Comparison of ENCODE assay signal across 8 cellular contexts in the genomic region with DNA sequence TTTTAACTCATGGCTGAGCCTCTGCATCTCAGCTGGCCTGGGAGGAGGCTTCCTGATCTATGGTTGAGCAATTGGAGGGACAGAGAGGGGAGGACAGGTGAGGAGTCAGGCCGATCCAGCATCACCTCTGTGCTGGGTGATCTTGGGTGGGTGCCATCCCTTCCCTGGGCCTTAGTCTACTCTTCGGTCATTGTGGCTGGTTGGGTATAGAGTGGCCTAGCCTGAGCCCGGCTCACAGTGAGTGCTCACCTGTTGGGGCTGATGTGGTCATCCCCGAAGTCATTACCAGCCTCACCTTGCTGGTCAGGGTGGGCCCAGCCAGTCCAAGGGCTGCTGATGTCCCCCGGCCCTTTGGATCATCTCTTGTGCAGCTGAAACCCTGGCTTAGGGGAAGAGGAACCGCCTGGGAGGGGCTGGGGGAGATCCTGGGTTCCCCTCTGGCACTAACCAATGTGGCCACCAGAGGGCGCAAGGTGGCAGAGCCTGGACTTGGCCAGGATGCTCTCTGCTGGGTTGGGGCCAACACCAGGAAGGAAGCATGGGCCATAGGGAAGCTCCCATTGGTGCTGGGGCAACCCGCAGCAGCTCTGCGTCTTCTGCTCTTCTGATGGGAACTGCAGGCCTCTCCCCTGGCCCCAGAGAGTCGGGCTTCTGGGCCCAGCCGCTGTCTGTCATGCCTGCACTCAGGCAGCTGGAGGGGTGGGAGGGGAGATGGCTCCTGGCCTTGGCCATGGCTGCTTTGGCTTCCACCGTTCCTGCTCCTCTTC. TPM values are rescaled to one million over a fixed set of nuclear protein-coding genes. Genes with fewer than 3 reads are reported as not detected.
A peak's percentile ranks its signal among the peaks of the same experiment; 100 is the strongest.
DNase-seq lines count a peak whose midpoint lies in the region; ATAC-seq and TF ChIP-seq lines count a peak whose summit lies in the region.

No MANE protein-coding gene starts in this region.

- no peaks in the 10 kb centered on the region for H4K20me1 ChIP-seq in neural progenitor cell (ENCODE audit: low read depth)

- H3K27me3 ChIP-seq in RWPE2 (ENCODE audit: insufficient read depth, poor library complexity, severe bottlenecking) (no peaks in the 10 kb centered on the region), neural progenitor cell (peaks cover 9% of the 10 kb centered on the region)

- H3K27ac Mint-ChIP-seq in neural progenitor cell = no peak overlapping the region

- H3F3A ChIP-seq in neural progenitor cell (ENCODE audit: low read depth) = no peaks in the 10 kb centered on the region

- no peaks in the 10 kb centered on the region for H3K9me3 Mint-ChIP-seq in neural progenitor cell

- no peak overlapping the region for H3K9ac ChIP-seq in neural progenitor cell

- no peak overlapping the region for H3K4me2 ChIP-seq in neural progenitor cell

- H3K9me3 ChIP-seq in RWPE2 (ENCODE audit: severe bottlenecking) = no peaks in the 10 kb centered on the region
- H3K9me3 ChIP-seq in neural progenitor cell (ENCODE audit: low read depth) = no peaks in the 10 kb centered on the region

- H3K36me3 ChIP-seq in RWPE2 (ENCODE audit: low read depth) (no peaks in the 10 kb centered on the region), neural progenitor cell (no peaks in the 10 kb centered on the region)

- no peak overlapping the region for H2AFZ ChIP-seq in neural progenitor cell (replicated peaks)

- H3K27ac ChIP-seq in RWPE2 (ENCODE audit: poor library complexity, severe bottlenecking) (no peak overlapping the region), neural progenitor cell (no peak overlapping the region)

- DNase-seq in A172 (ENCODE audit: low spot score) (peak; percentile 84), LHCN-M2 (ENCODE audit: low read depth) (peak; percentile 63), RWPE2 (ENCODE audit: low spot score) (no peak), activated T-helper 1 cell treated with Interleukin-2 at 50 U/mL for 16 hours (ENCODE audit: low read depth) (peak; percentile 65), fibroblast of the aortic adventitia (ENCODE audit: low read depth) (peak; percentile 84), neural progenitor cell (ENCODE audit: low spot score) (peak; percentile 90), superior temporal gyrus (ENCODE audit: extremely low spot score) (peak; percentile 84)

- H3K4me1 Mint-ChIP-seq in neural progenitor cell = peaks cover 3% of the 10 kb centered on the region

- no peak overlapping the region for H3K4me3 Mint-ChIP-seq in neural progenitor cell

- no peaks in the 10 kb centered on the region for H3K4me1 ChIP-seq in RWPE2 (ENCODE audit: insufficient read depth, poor library complexity, severe bottlenecking)
- H3K4me1 ChIP-seq in neural progenitor cell = no peaks in the 10 kb centered on the region

- H3K4me3 ChIP-seq in RWPE2 (ENCODE audit: severe bottlenecking) = no peak overlapping the region
- no peak overlapping the region for H3K4me3 ChIP-seq in fibroblast of the aortic adventitia (ENCODE audit: low read depth, low read length)
- H3K4me3 ChIP-seq in neural progenitor cell = no peak overlapping the region

- TF ChIP-seq CTCF in RWPE2 (IDR thresholded peaks at IDR 0.05; ENCODE audit: poor library complexity, severe bottlenecking) = peak; percentile 96
- TF ChIP-seq CTCF in fibroblast of the aortic adventitia (IDR thresholded peaks at IDR 0.05; ENCODE audit: insufficient read depth, low read length) = peak; percentile 98
- peak; percentile 88 for TF ChIP-seq CTCF in neural progenitor cell (IDR thresholded peaks at IDR 0.05)

- ATAC-seq in GM18502 (IDR thresholded peaks at IDR 0.05; ENCODE audit: poor library complexity, unreplicated experiment) (peak; percentile 71), RWPE2 (ENCODE audit: low read depth) (peak; percentile 79)

- no peaks in the 10 kb centered on the region for H3K79me2 ChIP-seq in neural progenitor cell (ENCODE audit: low read depth)

- H3K27me3 Mint-ChIP-seq in neural progenitor cell (ENCODE audit: insufficient read depth, low read depth) = peaks cover 12% of the 10 kb centered on the region

- H3K36me3 Mint-ChIP-seq in neural progenitor cell = no peaks in the 10 kb centered on the region

RNA-seq across cellular contexts. Expression of gene ODF2, which starts 17.3 kb away (rescaled TPM):
- total RNA-seq in A172 (2014; rRNA removed; shearing (Covaris generic)) = 44.7 and 55.7 TPM in 2 replicates
- total RNA-seq in LHCN-M2 (2014; rRNA removed) (55.2 and 63.3 TPM in 2 replicates), fibroblast of the aortic adventitia (ENCODE audit: low replicate concordance) (10.5 and 25.4 TPM in 2 replicates), neural progenitor cell (ENCODE audit: low replicate concordance) (40.6 and 49.4 TPM in 2 replicates)
- polyA plus RNA-seq in LHCN-M2 (2012) = 30.2 TPM

RNA-seq across cellular contexts. Expression of gene CERCAM, which starts 17.9 kb away (rescaled TPM):
- 60.3 and 64.0 TPM in 2 replicates for total RNA-seq in A172 (2014; rRNA removed; shearing (Covaris generic))
- total RNA-seq in LHCN-M2 (2014; rRNA removed) (103 and 117 TPM in 2 replicates), fibroblast of the aortic adventitia (ENCODE audit: low replicate concordance) (74.9 and 109 TPM in 2 replicates), neural progenitor cell (ENCODE audit: low replicate concordance) (2.0 TPM in 1 of 2 replicates, not detected in the other)
- 90.9 TPM for polyA plus RNA-seq in LHCN-M2 (2012)

Comparison
In these comparisons a context has a peak if more than half of its experiments do, and no peak if none do; other contexts are left out.
1. RNA of gene CERCAM, which starts 17.9 kb away (total RNA-seq): 103 to 117 TPM in LHCN-M2, 74.9 to 109 TPM in fibroblast of the aortic adventitia and 60.3 to 64.0 TPM in A172; 2.0 TPM in neural progenitor cell; every median in the first group is over 10 times any median in the second.
2. Peak in every context shown above with its lines, with median percentiles within 50 percentile points of each other: CTCF ChIP-seq.